ENCODE assay signal across 8 cellular contexts in genomic region chr11:12110714-12111481, GRCh38. TPM values are rescaled to one million over a fixed set of nuclear protein-coding genes. Genes with fewer than 3 reads are reported as not detected.
DNase-seq lines count a peak whose midpoint lies in the region; ATAC-seq and TF ChIP-seq lines count a peak whose summit lies in the region.

No MANE protein-coding gene starts in this region.

- TF ChIP-seq CTCF in GM06990 (IDR thresholded peaks at IDR 0.05; ENCODE audit: insufficient read depth, low read length, poor library complexity, severe bottlenecking), result no peak

- H3K36me3 ChIP-seq in GM06990 (ENCODE audit: control insufficient read depth, insufficient read depth, low read length), result no peaks in the 10 kb centered on the region
- H3K36me3 ChIP-seq in HUES6 (ENCODE audit: control insufficient read depth, insufficient read depth, low read length), result no peaks in the 10 kb centered on the region
- H3K36me3 ChIP-seq in esophagus (ENCODE audit: control insufficient read depth in 2 of 2, insufficient read depth in 2 of 2, low read length in 1 of 2), result no peaks in the 10 kb centered on the region

- H3K27me3 ChIP-seq in GM06990 (replicated peaks; ENCODE audit: control insufficient read depth, insufficient read depth, low read length) (no peaks in the 10 kb centered on the region), HUES6 (ENCODE audit: control insufficient read depth, insufficient read depth, low read length) (peaks cover 45% of the 10 kb centered on the region), esophagus (ENCODE audit: control insufficient read depth in 1 of 2, insufficient read depth in 2 of 2, low read length in 2 of 2) (no peaks in the 10 kb centered on the region)

- H3K36me3 Mint-ChIP-seq in natural killer cell treated with Interleukin-12 subunit alpha and Interleukin-12 subunit beta and Interleukin-15 and Interleukin-18, amount 100 ng/mL, for 72 hours, result no peaks in the 10 kb centered on the region

- H3K4me3 ChIP-seq in GM06990 (replicated peaks; ENCODE audit: low read depth, low read length) (peak overlapping the region; percentile 42), HUES6 (ENCODE audit: low read depth, low read length) (peak overlapping the region; percentile 62), esophagus (ENCODE audit: low read depth in 1 of 2, low read length in 2 of 2) (peak overlapping the region; percentile 71)

- no peaks in the 10 kb centered on the region for H3K27me3 Mint-ChIP-seq in natural killer cell treated with Interleukin-12 subunit alpha and Interleukin-12 subunit beta and Interleukin-15 and Interleukin-18, amount 100 ng/mL, for 72 hours

- H3K27ac ChIP-seq in HUES6 (ENCODE audit: low read depth, low read length) (no peak overlapping the region), esophagus (ENCODE audit: low read depth in 2 of 2, low read length in 1 of 2) (peak overlapping the region; percentile 65 to 86)

- ATAC-seq in GM21526 (IDR thresholded peaks at IDR 0.05; ENCODE audit: low FRiP score, unreplicated experiment), result peak; percentile 17
- peak in 1 of 2 donors; percentile 56 for ATAC-seq in natural killer cell treated with Interleukin-12 subunit alpha and Interleukin-12 subunit beta and Interleukin-15 and Interleukin-18, amount 100 ng/mL, for 72 hours

- no peak overlapping the region for H3K27ac Mint-ChIP-seq in natural killer cell treated with Interleukin-12 subunit alpha and Interleukin-12 subunit beta and Interleukin-15 and Interleukin-18, amount 100 ng/mL, for 72 hours

- H3K4me1 ChIP-seq in HUES6 (ENCODE audit: control insufficient read depth, insufficient read depth, low read length) (peaks cover 11% of the 10 kb centered on the region), esophagus (ENCODE audit: control insufficient read depth in 2 of 2, insufficient read depth in 2 of 2, low read length in 1 of 2) (peaks cover 6 to 10% of the 10 kb centered on the region in 2 donors)

- DNase-seq in GM06990 (ENCODE audit: extremely low read depth, insufficient read length), result peak; percentile 9
- DNase-seq in activated CD4-positive, alpha-beta T cell treated with anti-CD3 and anti-CD28 coated beads, Interleukin-2, amount 50 U/mL, for 24 hours (ENCODE audit: low read depth in 1 of 2, low spot score in 1 of 2), result peak; percentile 11
- DNase-seq in natural killer cell treated with Interleukin-12 subunit alpha and Interleukin-12 subunit beta and Interleukin-15 and Interleukin-18, amount 100 ng/mL, for 72 hours (ENCODE audit: low spot score), result peak; percentile 54
- DNase-seq in NCI-H226, result no peak
- no peak for DNase-seq in occipital lobe (lab: John Stamatoyannopoulos, UW)

- peaks cover 22 to 23% of the 10 kb centered on the region in 2 donors for H3K4me1 Mint-ChIP-seq in natural killer cell treated with Interleukin-12 subunit alpha and Interleukin-12 subunit beta and Interleukin-15 and Interleukin-18, amount 100 ng/mL, for 72 hours (ENCODE audit: low read depth in 2 of 2)

- H3K9me3 Mint-ChIP-seq in natural killer cell treated with Interleukin-12 subunit alpha and Interleukin-12 subunit beta and Interleukin-15 and Interleukin-18, amount 100 ng/mL, for 72 hours, result no peaks in the 10 kb centered on the region

- H3K9me3 ChIP-seq in HUES6 (ENCODE audit: control insufficient read depth, insufficient read depth, low read depth, low read length), result no peaks in the 10 kb centered on the region
- H3K9me3 ChIP-seq in esophagus (ENCODE audit: control insufficient read depth in 2 of 2, insufficient read depth in 1 of 2, low read depth in 1 of 2, low read length in 1 of 2), result no peaks in the 10 kb centered on the region

- WGBS in esophagus, 2 donors, result 8% methylated on average over 53 to 65 of the region's 65 CpGs

- peak overlapping the region; percentile 0 for H3K9ac ChIP-seq in HUES6 (ENCODE audit: low read length)

- peak overlapping the region; percentile 76 for H3K4me3 Mint-ChIP-seq in natural killer cell treated with Interleukin-12 subunit alpha and Interleukin-12 subunit beta and Interleukin-15 and Interleukin-18, amount 100 ng/mL, for 72 hours

RNA-seq across cellular contexts. Expression of gene MICAL2, which starts 0.5 kb away (rescaled TPM):
- 1 to 10 TPM; 4.5 to 6.2 TPM for polyA plus RNA-seq in esophagus
- 10 to 100 TPM; 19.9 to 39.6 TPM for total RNA-seq in natural killer cell treated with Interleukin-12 subunit alpha and Interleukin-12 subunit beta and Interleukin-15 and Interleukin-18, amount 100 ng/mL, for 72 hours
- 28.2 TPM for total RNA-seq in occipital lobe

Comparison
In these comparisons a context has a peak if more than half of its experiments do, and no peak if none do; other contexts are left out.
1. DNase-seq: peak in GM06990 (single experiment), activated CD4-positive, alpha-beta T cell treated with anti-CD3 and anti-CD28 coated beads, Interleukin-2, amount 50 U/mL, for 24 hours (2 of 2) and natural killer cell treated with Interleukin-12 subunit alpha and Interleukin-12 subunit beta and Interleukin-15 and Interleukin-18, amount 100 ng/mL, for 72 hours (single experiment); none in NCI-H226 (single experiment) and occipital lobe (single experiment).
2. Peak in every context shown above with its lines, with median percentiles within 50 percentile points of each other: H3K4me3 ChIP-seq.